Comparison of ENCODE assay signal across 1 cellular context in the genomic region with DNA sequence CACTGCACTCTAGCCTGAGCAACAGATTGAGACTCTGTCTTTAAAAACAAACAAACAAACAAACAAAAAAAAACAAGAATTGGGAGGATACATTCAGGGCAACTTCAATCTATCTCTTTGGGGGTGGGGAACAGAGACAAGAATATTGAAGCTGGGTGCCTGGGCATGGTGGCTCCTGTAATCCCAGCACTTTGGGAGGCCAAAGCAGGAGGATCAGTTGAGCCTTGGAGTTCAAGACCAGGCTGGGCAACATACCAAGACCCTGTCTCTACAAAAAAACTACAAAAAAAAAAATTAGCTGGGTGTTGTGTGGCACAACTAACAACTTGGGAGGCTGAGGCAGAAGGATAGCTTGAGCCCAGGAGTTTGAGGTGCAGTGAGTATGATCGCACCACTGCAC.
TF ChIP-seq lines count a peak whose summit lies in the region.

No MANE protein-coding gene starts in this region.

TF ChIP-seq in liver, 16 proteins besides CTCF, POLR2A, EP300 and RAD21 (continued from another document):
- TF ChIP-seq, protein P1, sequence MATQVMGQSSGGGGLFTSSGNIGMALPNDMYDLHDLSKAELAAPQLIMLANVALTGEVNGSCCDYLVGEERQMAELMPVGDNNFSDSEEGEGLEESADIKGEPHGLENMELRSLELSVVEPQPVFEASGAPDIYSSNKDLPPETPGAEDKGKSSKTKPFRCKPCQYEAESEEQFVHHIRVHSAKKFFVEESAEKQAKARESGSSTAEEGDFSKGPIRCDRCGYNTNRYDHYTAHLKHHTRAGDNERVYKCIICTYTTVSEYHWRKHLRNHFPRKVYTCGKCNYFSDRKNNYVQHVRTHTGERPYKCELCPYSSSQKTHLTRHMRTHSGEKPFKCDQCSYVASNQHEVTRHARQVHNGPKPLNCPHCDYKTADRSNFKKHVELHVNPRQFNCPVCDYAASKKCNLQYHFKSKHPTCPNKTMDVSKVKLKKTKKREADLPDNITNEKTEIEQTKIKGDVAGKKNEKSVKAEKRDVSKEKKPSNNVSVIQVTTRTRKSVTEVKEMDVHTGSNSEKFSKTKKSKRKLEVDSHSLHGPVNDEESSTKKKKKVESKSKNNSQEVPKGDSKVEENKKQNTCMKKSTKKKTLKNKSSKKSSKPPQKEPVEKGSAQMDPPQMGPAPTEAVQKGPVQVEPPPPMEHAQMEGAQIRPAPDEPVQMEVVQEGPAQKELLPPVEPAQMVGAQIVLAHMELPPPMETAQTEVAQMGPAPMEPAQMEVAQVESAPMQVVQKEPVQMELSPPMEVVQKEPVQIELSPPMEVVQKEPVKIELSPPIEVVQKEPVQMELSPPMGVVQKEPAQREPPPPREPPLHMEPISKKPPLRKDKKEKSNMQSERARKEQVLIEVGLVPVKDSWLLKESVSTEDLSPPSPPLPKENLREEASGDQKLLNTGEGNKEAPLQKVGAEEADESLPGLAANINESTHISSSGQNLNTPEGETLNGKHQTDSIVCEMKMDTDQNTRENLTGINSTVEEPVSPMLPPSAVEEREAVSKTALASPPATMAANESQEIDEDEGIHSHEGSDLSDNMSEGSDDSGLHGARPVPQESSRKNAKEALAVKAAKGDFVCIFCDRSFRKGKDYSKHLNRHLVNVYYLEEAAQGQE (IDR thresholded peaks at IDR 0.05), result no peak
